Comparison of ENCODE assay signal across 3 cellular contexts in genomic region chr3:42575137-42575741, GRCh38.
A peak's percentile ranks its signal among the peaks of the same experiment; 100 is the strongest.
TF ChIP-seq lines count a peak whose summit lies in the region.

No MANE protein-coding gene starts in this region.

TF ChIP-seq in A549, 52 proteins besides CTCF, POLR2A, EP300 and RAD21:
- TF ChIP-seq HDAC2 (IDR thresholded peaks at IDR 0.05) = 0 out of 2 replicates have a peak, but pooled peaks have one; percentile 33
- no peak for TF ChIP-seq ELK1 (IDR thresholded peaks at IDR 0.05; ENCODE audit: low read depth, low read length)

TF ChIP-seq in HEK293, 187 proteins besides CTCF, POLR2A, EP300 and RAD21:
- TF ChIP-seq SETDB1 (IDR thresholded peaks at IDR 0.05; ENCODE audit: insufficient read length, low read length) (peak; percentile 75), ZNF280D (tag by site-specific recombination; IDR thresholded peaks at IDR 0.05) (no peak)

TF ChIP-seq in K562, 482 proteins besides CTCF, POLR2A, EP300 and RAD21:
- TF ChIP-seq ZNF41 (CRISPR knock-in tag; conservative IDR thresholded peaks at IDR 0.05) (no peak), HDAC3 (IDR thresholded peaks at IDR 0.05; ENCODE audit: borderline replicate concordance, partially characterized antibody) (no peak), ELF4 (CRISPR knock-in tag; IDR thresholded peaks at IDR 0.05) (no peak), ZNF280A (IDR thresholded peaks at IDR 0.05; ENCODE audit: low read depth, partially characterized antibody) (peak; percentile 27), ZNF785 (CRISPR knock-in tag; IDR thresholded peaks at IDR 0.05) (no peak), DACH1 (IDR thresholded peaks at IDR 0.05; ENCODE audit: partially characterized antibody) (no peak), RBM25 (IDR thresholded peaks at IDR 0.05; ENCODE audit: low read depth, low read length, severe bottlenecking) (peak; percentile 40), ZNF668 (CRISPR knock-in tag; IDR thresholded peaks at IDR 0.05) (no peak), EGR1 (conservative IDR thresholded peaks at IDR 0.05) (no peak), AFF4 (CRISPR knock-in tag; IDR thresholded peaks at IDR 0.05) (no peak), TRIM24 (IDR thresholded peaks at IDR 0.05) (peak in 1 of 2 experiments; percentile 43; a peak in 1 of 4 replicates), L3MBTL2 (IDR thresholded peaks at IDR 0.05) (no peak), HBP1 (CRISPR knock-in tag; IDR thresholded peaks at IDR 0.05) (no peak), YY1 (IDR thresholded peaks at IDR 0.05; ENCODE audit: borderline replicate concordance in 1 of 3, control insufficient read depth in 1 of 3, extremely low read depth in 1 of 3, insufficient read depth in 3 of 3, insufficient read length in 1 of 3, insufficient replicate concordance in 2 of 3, low read depth in 1 of 3, low read length in 2 of 3) (no peak), ZNF639 (CRISPR knock-in tag; conservative IDR thresholded peaks at IDR 0.05 in 1 of 2, IDR thresholded peaks at IDR 0.05 in 1 of 2) (no peak), HMG20A (CRISPR knock-in tag; conservative IDR thresholded peaks at IDR 0.05) (no peak), SFPQ (IDR thresholded peaks at IDR 0.05; ENCODE audit: low read depth, low read length) (no peak), POU5F1 (IDR thresholded peaks at IDR 0.05; ENCODE audit: borderline replicate concordance, low read depth, low read length, partially characterized antibody) (no peak), ZNF431 (CRISPR knock-in tag; IDR thresholded peaks at IDR 0.05) (no peak), ELK3 (CRISPR knock-in tag; IDR thresholded peaks at IDR 0.05) (no peak), TFAP4 (CRISPR knock-in tag; IDR thresholded peaks at IDR 0.05; ENCODE audit: borderline replicate concordance) (no peak), FUS (optimal IDR thresholded peaks at IDR 0.05; ENCODE audit: low read depth, low read length) (no peak), ZNF354B (CRISPR knock-in tag; IDR thresholded peaks at IDR 0.05) (peak; percentile 80), SREBF1 (IDR thresholded peaks at IDR 0.05; ENCODE audit: borderline replicate concordance, low read depth, low read length) (no peak), XRCC3 (IDR thresholded peaks at IDR 0.05) (no peak), TEAD2 (tag; IDR thresholded peaks at IDR 0.05) (no peak), ZNF507 (tag; conservative IDR thresholded peaks at IDR 0.05) (peak; percentile 100), ZNF707 (CRISPR knock-in tag; conservative IDR thresholded peaks at IDR 0.05) (no peak)
